ENCODE assay signal across 27 cellular contexts in the genomic region with DNA sequence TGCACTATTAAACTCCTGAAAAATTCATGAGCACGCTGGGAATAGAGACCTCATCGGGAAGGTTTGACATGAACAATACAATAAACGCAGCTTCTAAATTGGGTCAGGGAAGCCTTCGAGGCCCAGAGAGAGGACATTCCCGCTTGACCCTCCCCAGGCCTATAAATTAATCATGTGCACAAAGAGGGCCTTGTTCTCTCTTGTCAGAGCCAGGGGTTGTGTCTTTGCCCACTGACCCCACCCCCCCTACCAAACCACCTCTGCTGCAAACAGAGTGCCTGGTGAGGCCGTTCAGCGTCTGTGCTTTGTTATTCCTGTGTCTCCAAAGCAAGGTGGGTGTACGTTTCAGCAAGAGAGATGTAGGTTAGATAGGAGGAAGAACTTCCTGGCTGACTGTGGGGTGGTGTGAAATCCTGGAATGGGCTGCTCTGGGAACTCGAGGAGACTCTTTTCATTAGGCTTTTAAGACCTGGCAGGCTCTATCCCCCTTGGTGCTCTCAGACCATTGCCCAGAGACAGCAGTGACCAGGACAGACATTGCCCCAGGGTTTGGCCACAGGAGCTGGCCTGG. TPM values are rescaled to one million over a fixed set of nuclear protein-coding genes. Genes with fewer than 3 reads are reported as not detected.
A peak's percentile ranks its signal among the peaks of the same experiment; 100 is the strongest.
DNase-seq lines count a peak whose midpoint lies in the region; ATAC-seq and TF ChIP-seq lines count a peak whose summit lies in the region.
"Had no signal": no experiment of that assay in that cellular context is flagged by ENCODE, and none has a peak within 500 bp of the region (broad histone marks: within the 10 kb centered on the region; RNA-seq: fewer than 3 reads in every experiment).

No MANE protein-coding gene starts in this region.

- H3K27ac Mint-ChIP-seq in progenitor cell of endocrine pancreas, result peak overlapping the region; percentile 89
- H3K27ac Mint-ChIP-seq: activated CD4-positive, alpha-beta T cell treated with anti-CD3 and anti-CD28 coated beads, Interleukin-2, amount 10 ng/mL, durations not matched to agents 24 days and 14 days had no signal

- H3K4me3 Mint-ChIP-seq in progenitor cell of endocrine pancreas (ENCODE audit: low read depth), result peak overlapping the region; percentile 14
- H3K4me3 Mint-ChIP-seq: activated CD4-positive, alpha-beta T cell treated with anti-CD3 and anti-CD28 coated beads, Interleukin-2, amount 10 ng/mL, durations not matched to agents 24 days and 14 days had no signal

- peaks cover 45% of the 10 kb centered on the region for H3K4me1 Mint-ChIP-seq in progenitor cell of endocrine pancreas (ENCODE audit: low read depth)

- no peaks in the 10 kb centered on the region for H3K9me3 Mint-ChIP-seq in progenitor cell of endocrine pancreas (ENCODE audit: low read depth)
- H3K9me3 Mint-ChIP-seq: activated CD4-positive, alpha-beta T cell treated with anti-CD3 and anti-CD28 coated beads, Interleukin-2, amount 10 ng/mL, durations not matched to agents 24 days and 14 days; activated naive CD4-positive, alpha-beta T cell treated with anti-CD3 and anti-CD28 coated beads, Interleukin-2, amount 50 U/mL, for 72 hours had no signal

- ATAC-seq in esophagus mucosa, result no peak
- ATAC-seq: activated naive CD4-positive, alpha-beta T cell treated with anti-CD3 and anti-CD28 coated beads, Interleukin-2, amount 50 U/mL, for 72 hours; lower lobe of right lung had no signal

- DNase-seq in COLO829 (ENCODE audit: low spot score), result peak; percentile 93
- DNase-seq in SW480 (ENCODE audit: low spot score), result peak; percentile 40
- peak; percentile 32 for DNase-seq in medulla oblongata (ENCODE audit: extremely low spot score)
- DNase-seq in progenitor cell of endocrine pancreas (ENCODE audit: low spot score, unreplicated experiment), result no peak
- DNase-seq in NCI-H1694 (lab: John Stamatoyannopoulos, UW), result no peak
- DNase-seq in NCI-H2196 treated with DMSO at 0.1 percent for 48 hours (lab: John Stamatoyannopoulos, UW; ENCODE audit: unreplicated experiment), result no peak
- DNase-seq: activated CD4-positive, alpha-beta T cell treated with anti-CD3 and anti-CD28 coated beads, Interleukin-2, amount 10 ng/mL, durations not matched to agents 24 days and 14 days; activated effector memory CD4-positive, alpha-beta T cell treated with Interleukin-2 at 50 U/mL for 16 hours; activated T-cell treated with anti-CD3 and anti-CD28 coated beads, Interleukin-2, amount 50 U/mL, for 1 hour; BE2C; cortex of kidney; DMS153; foreskin fibroblast; H7; head of caudate nucleus; kidney glomerular epithelial cell; lower lobe of right lung; NCI-H1417 treated with DMSO at 0.1 percent for 48 hours; NCI-H2081; NCI-H226; NCI-H69; SHP77; stimulated activated CD4-positive, alpha-beta T cell treated with anti-CD3 and anti-CD28 coated beads, Interleukin-4, amount 100 ng/mL, for 1 hour; thyroid gland; WERI-Rb-1 had no signal

- no peaks in the 10 kb centered on the region for H3K27me3 Mint-ChIP-seq in progenitor cell of endocrine pancreas

- no peaks in the 10 kb centered on the region for H3K36me3 Mint-ChIP-seq in progenitor cell of endocrine pancreas (ENCODE audit: insufficient read depth)
- H3K36me3 Mint-ChIP-seq: activated naive CD4-positive, alpha-beta T cell treated with anti-CD3 and anti-CD28 coated beads, Interleukin-2, amount 50 U/mL, for 72 hours had no signal

- TF ChIP-seq CTCF in progenitor cell of endocrine pancreas (IDR thresholded peaks at IDR 0.05; ENCODE audit: unreplicated experiment), result no peak

RNA-seq across cellular contexts. Expression of gene DAB2IP, which starts 18.2 kb away (rescaled TPM):
- total RNA-seq in progenitor cell of endocrine pancreas (63.2 and 67.8 TPM in 2 replicates), esophagus mucosa (46.0 TPM)
- total RNA-seq: activated CD4-positive, alpha-beta T cell treated with anti-CD3 and anti-CD28 coated beads, Interleukin-2, amount 10 ng/mL, durations not matched to agents 24 days and 14 days had no signal

Comparison
In these comparisons a context has a peak if more than half of its experiments do, and no peak if none do; other contexts are left out.
1. DNase-seq: peak in COLO829 (single experiment), SW480 (single experiment) and medulla oblongata (single experiment); none in progenitor cell of endocrine pancreas (single experiment), NCI-H1694 (single experiment) and NCI-H2196 treated with DMSO at 0.1 percent for 48 hours (single experiment).